Comparison of ENCODE assay signal across 1 cellular context in genomic region chr11:66311965-66312548, GRCh38.
A peak's percentile ranks its signal among the peaks of the same experiment; 100 is the strongest.
TF ChIP-seq lines count a peak whose summit lies in the region.

No MANE protein-coding gene starts in this region.

TF ChIP-seq in K562, 482 proteins besides CTCF, POLR2A, EP300 and RAD21 (continued from another document and continues in another):
- TF ChIP-seq, protein P1, sequence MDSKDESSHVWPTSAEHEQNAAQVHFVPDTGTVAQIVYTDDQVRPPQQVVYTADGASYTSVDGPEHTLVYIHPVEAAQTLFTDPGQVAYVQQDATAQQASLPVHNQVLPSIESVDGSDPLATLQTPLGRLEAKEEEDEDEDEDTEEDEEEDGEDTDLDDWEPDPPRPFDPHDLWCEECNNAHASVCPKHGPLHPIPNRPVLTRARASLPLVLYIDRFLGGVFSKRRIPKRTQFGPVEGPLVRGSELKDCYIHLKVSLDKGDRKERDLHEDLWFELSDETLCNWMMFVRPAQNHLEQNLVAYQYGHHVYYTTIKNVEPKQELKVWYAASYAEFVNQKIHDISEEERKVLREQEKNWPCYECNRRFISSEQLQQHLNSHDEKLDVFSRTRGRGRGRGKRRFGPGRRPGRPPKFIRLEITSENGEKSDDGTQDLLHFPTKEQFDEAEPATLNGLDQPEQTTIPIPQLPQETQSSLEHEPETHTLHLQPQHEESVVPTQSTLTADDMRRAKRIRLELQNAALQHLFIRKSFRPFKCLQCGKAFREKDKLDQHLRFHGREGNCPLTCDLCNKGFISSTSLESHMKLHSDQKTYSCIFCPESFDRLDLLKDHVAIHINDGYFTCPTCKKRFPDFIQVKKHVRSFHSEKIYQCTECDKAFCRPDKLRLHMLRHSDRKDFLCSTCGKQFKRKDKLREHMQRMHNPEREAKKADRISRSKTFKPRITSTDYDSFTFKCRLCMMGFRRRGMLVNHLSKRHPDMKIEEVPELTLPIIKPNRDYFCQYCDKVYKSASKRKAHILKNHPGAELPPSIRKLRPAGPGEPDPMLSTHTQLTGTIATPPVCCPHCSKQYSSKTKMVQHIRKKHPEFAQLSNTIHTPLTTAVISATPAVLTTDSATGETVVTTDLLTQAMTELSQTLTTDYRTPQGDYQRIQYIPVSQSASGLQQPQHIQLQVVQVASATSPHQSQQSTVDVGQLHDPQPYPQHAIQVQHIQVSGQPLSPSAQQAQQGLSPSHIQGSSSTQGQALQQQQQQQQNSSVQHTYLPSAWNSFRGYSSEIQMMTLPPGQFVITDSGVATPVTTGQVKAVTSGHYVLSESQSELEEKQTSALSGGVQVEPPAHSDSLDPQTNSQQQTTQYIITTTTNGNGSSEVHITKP (IDR thresholded peaks at IDR 0.05; ENCODE audit: partially characterized antibody), result no peak
- no peak for TF ChIP-seq ZNF316 (IDR thresholded peaks at IDR 0.05)
- TF ChIP-seq KLF13 (tag; IDR thresholded peaks at IDR 0.05; ENCODE audit: borderline replicate concordance, low read depth), result peak; percentile 33; the same call in 1 of the 2 replicates
- peak; percentile 96 for TF ChIP-seq ZFX (CRISPR knock-in tag; IDR thresholded peaks at IDR 0.05)
- TF ChIP-seq MYBL2 (IDR thresholded peaks at IDR 0.05; ENCODE audit: low read depth), result no peak
- no peak for TF ChIP-seq MYBL2 (CRISPR knock-in tag; IDR thresholded peaks at IDR 0.05; ENCODE audit: borderline replicate concordance)
- TF ChIP-seq MTF1 (CRISPR knock-in tag; IDR thresholded peaks at IDR 0.05; ENCODE audit: borderline replicate concordance), result no peak
- no peak for TF ChIP-seq KDM5B (IDR thresholded peaks at IDR 0.05; ENCODE audit: insufficient replicate concordance, low read depth, low read length)
- no peak; the same call in 1 of the 2 replicates for TF ChIP-seq CEBPG (CRISPR knock-in tag; IDR thresholded peaks at IDR 0.05)
- TF ChIP-seq CEBPG (tag; conservative IDR thresholded peaks at IDR 0.05 in 1 of 2, IDR thresholded peaks at IDR 0.05 in 1 of 2), result no peak
- peak; percentile 84 for TF ChIP-seq TARDBP (IDR thresholded peaks at IDR 0.05)
- TF ChIP-seq HDAC6 (IDR thresholded peaks at IDR 0.05; ENCODE audit: low read depth, low read length), result no peak
- TF ChIP-seq GTF2A2 (tag; IDR thresholded peaks at IDR 0.05), result no peak
- TF ChIP-seq ILK (tag; IDR thresholded peaks at IDR 0.05; ENCODE audit: borderline replicate concordance, low read depth), result no peak
- TF ChIP-seq MTA2 (IDR thresholded peaks at IDR 0.05; ENCODE audit: low read depth), result no peak
- TF ChIP-seq HNRNPH1 (optimal IDR thresholded peaks at IDR 0.05; ENCODE audit: low read depth, low read length), result no peak
- no peak for TF ChIP-seq HMBOX1 (IDR thresholded peaks at IDR 0.05)
- no peak for TF ChIP-seq ZNF253 (CRISPR knock-in tag; conservative IDR thresholded peaks at IDR 0.05)
- TF ChIP-seq EGR1 (conservative IDR thresholded peaks at IDR 0.05), result peak; percentile 96
- no peak for TF ChIP-seq TSHZ1 (CRISPR knock-in tag; IDR thresholded peaks at IDR 0.05)
- TF ChIP-seq BRD4 (IDR thresholded peaks at IDR 0.05), result no peak
- TF ChIP-seq, protein P2, sequence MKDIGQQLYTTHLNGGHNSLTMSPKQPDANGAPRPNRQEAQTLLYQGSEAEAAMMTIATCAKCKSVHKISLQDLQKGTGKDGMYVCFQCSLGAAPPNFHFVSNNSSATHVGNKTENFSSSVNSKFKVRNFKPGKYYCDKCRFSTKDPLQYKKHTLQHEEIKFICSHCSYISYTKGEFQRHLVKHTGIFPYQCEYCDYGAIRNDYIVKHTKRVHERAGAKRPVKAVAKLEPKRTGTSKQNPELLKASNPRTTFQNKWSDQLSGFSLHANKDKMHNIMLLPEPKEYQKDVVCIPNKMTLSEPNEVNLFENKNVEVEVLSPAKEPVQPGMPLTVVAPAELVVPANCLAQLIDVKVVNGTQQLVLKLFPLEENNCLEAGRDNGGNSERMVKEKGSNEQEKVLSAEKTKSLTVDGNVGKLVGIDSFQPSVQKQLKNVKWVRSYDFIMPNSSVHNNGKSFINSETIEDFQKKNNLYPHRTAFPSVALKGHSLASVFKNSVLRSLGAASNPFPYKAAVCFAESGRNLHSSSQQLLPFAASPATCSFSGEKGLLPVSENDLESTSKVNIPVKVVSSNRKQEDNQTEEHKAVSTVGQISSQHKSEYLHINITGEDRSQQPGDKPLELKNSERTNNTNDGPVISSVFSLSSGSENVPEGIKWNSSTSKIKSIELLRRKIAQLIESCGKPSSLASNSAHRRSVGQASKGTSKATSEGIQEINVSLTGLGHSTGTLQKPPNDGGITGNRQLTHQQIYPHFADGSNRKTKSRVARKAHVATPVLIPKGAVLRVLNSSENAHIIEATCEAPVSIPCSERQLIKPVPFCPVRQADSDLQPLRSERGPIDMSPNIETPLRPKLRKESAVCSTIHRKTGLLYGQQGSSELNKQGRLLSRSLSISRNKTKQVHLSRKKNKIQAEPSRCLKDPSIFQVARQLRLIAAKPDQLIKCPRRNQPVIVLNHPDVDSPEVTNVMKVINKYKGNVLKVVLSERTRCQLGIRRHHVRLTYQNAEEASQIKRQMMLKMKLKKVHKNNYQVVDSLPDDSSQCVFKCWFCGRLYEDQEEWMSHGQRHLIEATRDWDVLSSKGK (CRISPR knock-in tag; IDR thresholded peaks at IDR 0.05), result no peak
- TF ChIP-seq SNRNP70 (optimal IDR thresholded peaks at IDR 0.05; ENCODE audit: low read depth, low read length), result no peak
- TF ChIP-seq MLLT1 (IDR thresholded peaks at IDR 0.05), result peak in 1 of 2 experiments; percentile 59; a peak in 1 of 4 replicates
- TF ChIP-seq RBM34 (IDR thresholded peaks at IDR 0.05; ENCODE audit: borderline replicate concordance, insufficient read depth, low read length), result no peak
- TF ChIP-seq, protein P3, sequence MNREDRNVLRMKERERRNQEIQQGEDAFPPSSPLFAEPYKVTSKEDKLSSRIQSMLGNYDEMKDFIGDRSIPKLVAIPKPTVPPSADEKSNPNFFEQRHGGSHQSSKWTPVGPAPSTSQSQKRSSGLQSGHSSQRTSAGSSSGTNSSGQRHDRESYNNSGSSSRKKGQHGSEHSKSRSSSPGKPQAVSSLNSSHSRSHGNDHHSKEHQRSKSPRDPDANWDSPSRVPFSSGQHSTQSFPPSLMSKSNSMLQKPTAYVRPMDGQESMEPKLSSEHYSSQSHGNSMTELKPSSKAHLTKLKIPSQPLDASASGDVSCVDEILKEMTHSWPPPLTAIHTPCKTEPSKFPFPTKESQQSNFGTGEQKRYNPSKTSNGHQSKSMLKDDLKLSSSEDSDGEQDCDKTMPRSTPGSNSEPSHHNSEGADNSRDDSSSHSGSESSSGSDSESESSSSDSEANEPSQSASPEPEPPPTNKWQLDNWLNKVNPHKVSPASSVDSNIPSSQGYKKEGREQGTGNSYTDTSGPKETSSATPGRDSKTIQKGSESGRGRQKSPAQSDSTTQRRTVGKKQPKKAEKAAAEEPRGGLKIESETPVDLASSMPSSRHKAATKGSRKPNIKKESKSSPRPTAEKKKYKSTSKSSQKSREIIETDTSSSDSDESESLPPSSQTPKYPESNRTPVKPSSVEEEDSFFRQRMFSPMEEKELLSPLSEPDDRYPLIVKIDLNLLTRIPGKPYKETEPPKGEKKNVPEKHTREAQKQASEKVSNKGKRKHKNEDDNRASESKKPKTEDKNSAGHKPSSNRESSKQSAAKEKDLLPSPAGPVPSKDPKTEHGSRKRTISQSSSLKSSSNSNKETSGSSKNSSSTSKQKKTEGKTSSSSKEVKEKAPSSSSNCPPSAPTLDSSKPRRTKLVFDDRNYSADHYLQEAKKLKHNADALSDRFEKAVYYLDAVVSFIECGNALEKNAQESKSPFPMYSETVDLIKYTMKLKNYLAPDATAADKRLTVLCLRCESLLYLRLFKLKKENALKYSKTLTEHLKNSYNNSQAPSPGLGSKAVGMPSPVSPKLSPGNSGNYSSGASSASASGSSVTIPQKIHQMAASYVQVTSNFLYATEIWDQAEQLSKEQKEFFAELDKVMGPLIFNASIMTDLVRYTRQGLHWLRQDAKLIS (CRISPR knock-in tag; IDR thresholded peaks at IDR 0.05), result no peak; the same call in 1 of the 2 replicates
- TF ChIP-seq ZBTB8A (IDR thresholded peaks at IDR 0.05; ENCODE audit: partially characterized antibody), result no peak
- peak; percentile 86 for TF ChIP-seq FOXP1 (CRISPR knock-in tag; IDR thresholded peaks at IDR 0.05)
- peak; percentile 37; the same call in 1 of the 2 replicates for TF ChIP-seq MIER1 (IDR thresholded peaks at IDR 0.05; ENCODE audit: low read depth)
- no peak for TF ChIP-seq ZNF639 (CRISPR knock-in tag; conservative IDR thresholded peaks at IDR 0.05 in 1 of 2, IDR thresholded peaks at IDR 0.05 in 1 of 2)
- TF ChIP-seq HSF4 (CRISPR knock-in tag; IDR thresholded peaks at IDR 0.05; ENCODE audit: borderline replicate concordance), result no peak
- TF ChIP-seq ZNF224 (CRISPR knock-in tag; IDR thresholded peaks at IDR 0.05), result no peak
- no peak for TF ChIP-seq ZNF280A (IDR thresholded peaks at IDR 0.05; ENCODE audit: low read depth, partially characterized antibody)
- no peak; a peak in 1 of 4 replicates for TF ChIP-seq TEAD1 (CRISPR knock-in tag; IDR thresholded peaks at IDR 0.05)
- TF ChIP-seq FOXP4 (CRISPR knock-in tag; IDR thresholded peaks at IDR 0.05; ENCODE audit: borderline replicate concordance), result no peak; the same call in 1 of the 2 replicates
- TF ChIP-seq ZNF431 (CRISPR knock-in tag; IDR thresholded peaks at IDR 0.05), result peak; percentile 78; the same call in 1 of the 2 replicates
- no peak for TF ChIP-seq NCOA2 (IDR thresholded peaks at IDR 0.05; ENCODE audit: partially characterized antibody in 2 of 2)
